20 cellular contexts compared by ENCODE assay signal in the genomic region with DNA sequence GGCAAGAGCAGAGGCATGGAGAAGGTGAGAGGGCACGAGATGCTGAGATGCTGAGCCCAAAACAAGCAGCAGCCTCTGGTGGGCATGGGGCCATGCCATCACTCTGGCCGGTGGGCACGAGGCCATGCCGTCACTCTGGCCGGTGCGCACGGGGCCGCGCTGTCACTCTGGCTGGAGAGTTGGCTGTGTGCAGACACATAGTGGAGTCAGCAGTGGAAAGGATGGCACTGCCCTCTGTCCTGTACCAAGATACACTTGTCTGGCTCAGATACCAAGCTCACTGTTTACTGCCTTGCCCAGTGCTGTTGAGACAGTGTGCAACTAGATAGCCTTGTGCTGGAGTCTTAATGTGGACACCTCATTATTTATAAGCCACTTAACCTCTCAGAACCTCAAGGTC. TPM values are rescaled to one million over a fixed set of nuclear protein-coding genes. Genes with fewer than 3 reads are reported as not detected.
DNase-seq lines count a peak whose midpoint lies in the region; ATAC-seq and TF ChIP-seq lines count a peak whose summit lies in the region.
"Had no signal": no experiment of that assay in that cellular context is flagged by ENCODE, and none has a peak within 500 bp of the region (broad histone marks: within the 10 kb centered on the region; RNA-seq: fewer than 3 reads in every experiment).

No MANE protein-coding gene starts in this region.

- TF ChIP-seq POLR2A in heart left ventricle (IDR thresholded peaks at IDR 0.05) (no peak), vagina (IDR thresholded peaks at IDR 0.05) (no peak)

- intact Hi-C loops in left ventricle myocardium inferior (cut with micrococcal nuclease) (no loop called here), heart left ventricle (cut with DNase I) (no loop called here), vagina (cut with DNase I) (no loop called here), colonic mucosa (cut with DNase I) (no loop called here)

- no peaks in the 10 kb centered on the region for H3K9me3 Mint-ChIP-seq in stimulated activated memory B cell treated with anti-CD40 and anti-IgM and Interleukin-4, amounts not matched to agents 10 μg/mL and 1 μg/mL and 100 μg/mL, for 72 hours
- H3K9me3 Mint-ChIP-seq: GM23338 had no signal

- no peaks in the 10 kb centered on the region for H3K4me1 Mint-ChIP-seq in stimulated activated memory B cell treated with anti-CD40 and anti-IgM and Interleukin-4, amounts not matched to agents 10 μg/mL and 1 μg/mL and 100 μg/mL, for 72 hours

- no peak overlapping the region for H3K27ac Mint-ChIP-seq in stimulated activated memory B cell treated with anti-CD40 and anti-IgM and Interleukin-4, amounts not matched to agents 10 μg/mL and 1 μg/mL and 100 μg/mL, for 72 hours

- WGBS in heart left ventricle, 4 donors: 93 to 97% (median 94%) methylated on average over 9 of the region's 9 CpGs

- H3K36me3 ChIP-seq in left ventricle myocardium inferior (peaks cover 78% of the 10 kb centered on the region), heart left ventricle (peaks cover 6 to 86% (median 78%) of the 10 kb centered on the region in 9 donors), neutrophil (peaks cover 50% of the 10 kb centered on the region), vagina (peaks cover 0 to 20% of the 10 kb centered on the region in 2 donors), colonic mucosa (peaks cover 4% of the 10 kb centered on the region)

- H3K4me3 Mint-ChIP-seq in stimulated activated memory B cell treated with anti-CD40 and anti-IgM and Interleukin-4, amounts not matched to agents 10 μg/mL and 1 μg/mL and 100 μg/mL, for 72 hours: no peak overlapping the region
- H3K4me3 Mint-ChIP-seq: GM23338 had no signal

- no peak for TF ChIP-seq CTCF in left ventricle myocardium inferior (IDR thresholded peaks at IDR 0.05; ENCODE audit: borderline replicate concordance)
- TF ChIP-seq CTCF in heart left ventricle (IDR thresholded peaks at IDR 0.05): no peak
- no peak for TF ChIP-seq CTCF in neutrophil (IDR thresholded peaks at IDR 0.05)
- no peak for TF ChIP-seq CTCF in vagina (IDR thresholded peaks at IDR 0.05)
- TF ChIP-seq CTCF in colonic mucosa (IDR thresholded peaks at IDR 0.05): no peak

- DNase-seq in left ventricle myocardium inferior (no peak), heart left ventricle (no peak), epithelial cell of prostate (ENCODE audit: low read depth, low spot score) (no peak), vagina (ENCODE audit: extremely low spot score in 2 of 2) (no peak), colonic mucosa (no peak)
- no peak for DNase-seq in stimulated activated naive CD4-positive, alpha-beta T cell treated with Interleukin-2 at 50 U/mL for 16 hours (lab: John Stamatoyannopoulos, UW)
- DNase-seq: 8988T, BE2C, DMS79 treated with DMSO at 0.1 percent for 48 hours, KBM-7, NCI-H1048, NCI-H146, NCI-H2081 treated with DMSO at 0.1 percent for 48 hours, NCI-H510A treated with DMSO at 0.1 percent for 48 hours, NCI-H82, PC-3 had no signal

- peaks cover 51% of the 10 kb centered on the region for H3K36me3 Mint-ChIP-seq in stimulated activated memory B cell treated with anti-CD40 and anti-IgM and Interleukin-4, amounts not matched to agents 10 μg/mL and 1 μg/mL and 100 μg/mL, for 72 hours

- ATAC-seq in heart left ventricle: no peak
- no peak for ATAC-seq in stimulated activated memory B cell treated with anti-CD40 and anti-IgM and Interleukin-4, amounts not matched to agents 10 μg/mL and 1 μg/mL and 100 μg/mL, for 72 hours
- ATAC-seq: GM12878, PC-3 had no signal

- H3K27ac ChIP-seq in left ventricle myocardium inferior (replicated peaks) (peak overlapping the region; percentile 56), heart left ventricle (peak overlapping the region in 1 of 12 donors; percentile 69), epithelial cell of prostate (peak overlapping the region; percentile 91), neutrophil (peak overlapping the region; percentile 79), vagina (peak overlapping the region; percentile 84), colonic mucosa (no peak overlapping the region)

- H3K4me1 ChIP-seq in left ventricle myocardium inferior (no peaks in the 10 kb centered on the region), heart left ventricle (peaks cover 0 to 12% (median 0%) of the 10 kb centered on the region in 12 donors), neutrophil (ENCODE audit: control insufficient read depth in 1 of 2, insufficient read depth in 1 of 2, low read depth in 1 of 2, low read length in 1 of 2) (peaks cover 35% of the 10 kb centered on the region in 2 experiments), vagina (peaks cover 49% of the 10 kb centered on the region), colonic mucosa (no peaks in the 10 kb centered on the region)
- H3K4me1 ChIP-seq: BE2C had no signal

- no peak overlapping the region for H3K9ac ChIP-seq in colonic mucosa (ENCODE audit: low read depth in 2 of 2, low read length in 2 of 2)

- H3K27me3 Mint-ChIP-seq in stimulated activated memory B cell treated with anti-CD40 and anti-IgM and Interleukin-4, amounts not matched to agents 10 μg/mL and 1 μg/mL and 100 μg/mL, for 72 hours: no peaks in the 10 kb centered on the region

- no peak overlapping the region for H3K4me3 ChIP-seq in left ventricle myocardium inferior
- H3K4me3 ChIP-seq in heart left ventricle: no peak overlapping the region
- no peak overlapping the region for H3K4me3 ChIP-seq in neutrophil (ENCODE audit: low read depth in 1 of 2, low read length in 1 of 2)
- no peak overlapping the region for H3K4me3 ChIP-seq in vagina
- H3K4me3 ChIP-seq in colonic mucosa: no peak overlapping the region
- H3K4me3 ChIP-seq: GM12878, GM23338 had no signal

- H3K9me3 ChIP-seq in left ventricle myocardium inferior (replicated peaks) (no peaks in the 10 kb centered on the region), heart left ventricle (no peaks in the 10 kb centered on the region), neutrophil (no peaks in the 10 kb centered on the region), vagina (no peaks in the 10 kb centered on the region), colonic mucosa (no peaks in the 10 kb centered on the region)
- H3K9me3 ChIP-seq: BE2C had no signal

- H3K27me3 ChIP-seq in left ventricle myocardium inferior (ENCODE audit: low read depth) (no peaks in the 10 kb centered on the region), heart left ventricle (no peaks in the 10 kb centered on the region), neutrophil (no peaks in the 10 kb centered on the region), vagina (no peaks in the 10 kb centered on the region), colonic mucosa (no peaks in the 10 kb centered on the region)
- H3K27me3 ChIP-seq: BE2C had no signal

RNA-seq across cellular contexts. Expression of a gene that starts 45.1 kb away (rescaled TPM):
- total RNA-seq in left ventricle myocardium inferior (6.7 TPM), heart left ventricle (10 to 100 TPM in 5 of 9 donors, 1 to 10 TPM in 4; 5.7 to 23.2 (median 11.0) TPM), vagina (15.7 TPM), colonic mucosa (10 to 100 TPM in 1 of 2 donors, 1 to 10 TPM in 1; 7.8 to 12.2 TPM)
- 10 to 100 TPM in 1 of 2 donors, 1 to 10 TPM in 1; 6.9 to 11.1 TPM for polyA plus RNA-seq in heart left ventricle

RNA-seq across cellular contexts. Expression of a gene that starts 45.2 kb away (rescaled TPM):
- total RNA-seq in left ventricle myocardium inferior: 29.9 TPM
- total RNA-seq in heart left ventricle: 10 to 100 TPM; 27.4 to 47.6 (median 37.8) TPM
- 10 to 100 TPM; 15.7 to 19.2 TPM for polyA plus RNA-seq in heart left ventricle
- 56.7 TPM for total RNA-seq in vagina
- 10 to 100 TPM; 89.8 to 96.1 TPM for total RNA-seq in colonic mucosa
